In the genomic region with DNA sequence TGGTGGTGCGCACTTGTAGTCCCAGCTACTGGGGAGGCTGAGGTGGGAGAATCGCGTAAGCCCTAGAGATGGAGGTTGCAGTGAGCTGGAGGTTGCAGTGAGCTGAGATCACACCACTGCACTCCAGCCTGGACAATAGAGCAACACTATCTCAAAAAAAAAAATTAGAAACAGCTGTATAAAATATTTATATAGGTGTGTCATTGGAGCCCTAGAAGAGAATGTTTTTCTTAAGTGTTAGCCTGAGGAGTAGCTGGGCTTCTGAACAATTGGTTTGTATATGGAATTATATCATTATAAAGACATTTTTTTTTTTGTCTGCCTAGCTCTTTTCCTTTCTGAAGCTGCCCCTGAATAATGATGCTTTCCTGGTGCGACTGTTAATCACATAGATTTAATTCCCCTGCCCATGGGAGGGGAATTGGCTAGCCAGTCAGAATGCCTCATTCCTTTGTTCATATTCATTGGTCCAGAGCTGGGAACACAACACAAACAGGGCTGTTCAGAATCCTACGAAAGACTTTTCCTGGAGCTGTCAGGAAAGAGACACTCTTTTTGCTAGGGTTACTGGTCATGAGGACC, we compare ENCODE assay signal across 20 cellular contexts. TPM values are rescaled to one million over a fixed set of nuclear protein-coding genes. Genes with fewer than 3 reads are reported as not detected.
A peak's percentile ranks its signal among the peaks of the same experiment; 100 is the strongest.
DNase-seq lines count a peak whose midpoint lies in the region; ATAC-seq and TF ChIP-seq lines count a peak whose summit lies in the region.
"Had no signal": no experiment of that assay in that cellular context is flagged by ENCODE, and none has a peak within 500 bp of the region (broad histone marks: within the 10 kb centered on the region; RNA-seq: fewer than 3 reads in every experiment).

No MANE protein-coding gene starts in this region.

- TF ChIP-seq CTCF in IMR-90 (conservative IDR thresholded peaks at IDR 0.05; ENCODE audit: low read depth, low read length) (no peak), fibroblast of lung (conservative IDR thresholded peaks at IDR 0.05 in 1 of 2, IDR thresholded peaks at IDR 0.05 in 1 of 2; ENCODE audit: low read depth in 1 of 2, low read length in 2 of 2) (no peak), psoas muscle (IDR thresholded peaks at IDR 0.05) (no peak), left ventricle myocardium inferior (IDR thresholded peaks at IDR 0.05; ENCODE audit: borderline replicate concordance) (no peak)

- H2BK120ac ChIP-seq in IMR-90 (ENCODE audit: low read depth, low read length), result no peak overlapping the region; the same call in 1 of the 2 replicates

- no CpG with 5 or more reads among the region's 5 CpGs for WGBS in IMR-90 (ENCODE audit: extremely low coverage in 2 of 2, insufficient read length in 1 of 2), 2 experiments
- 80 to 89% (median 86%) methylated on average over 5 of the region's 5 CpGs for WGBS in psoas muscle, 3 donors

- H2BK15ac ChIP-seq in IMR-90 (ENCODE audit: low read depth, low read length), result no peak overlapping the region

- no peak overlapping the region for H3K56ac ChIP-seq in IMR-90 (ENCODE audit: extremely low read depth, insufficient read depth, low read length)

- H3K36me3 ChIP-seq in IMR-90 (ENCODE audit: control insufficient read depth, insufficient read depth, low read length) (no peaks in the 10 kb centered on the region), fibroblast of lung (ENCODE audit: control insufficient read depth, insufficient read depth, low read length) (no peaks in the 10 kb centered on the region), psoas muscle (ENCODE audit: insufficient read depth in 1 of 2, low read depth in 1 of 2) (peaks cover 0 to 4% of the 10 kb centered on the region in 2 donors), left ventricle myocardium inferior (no peaks in the 10 kb centered on the region)

- H3K9ac ChIP-seq in IMR-90 (ENCODE audit: low read depth, low read length) (no peak overlapping the region), fibroblast of lung (ENCODE audit: insufficient read depth, low read length) (no peak overlapping the region)

- H3K79me1 ChIP-seq in IMR-90 (ENCODE audit: low read depth in 1 of 2, low read length in 2 of 2), result no peaks in the 10 kb centered on the region

- CTCF ChIA-PET in IMR-90 (lab: Yijun Ruan, JAX), result no interaction called here

- TF ChIP-seq RAD21 in IMR-90 (IDR thresholded peaks at IDR 0.05; ENCODE audit: low read length), result no peak

- DNase-seq in NCI-H748 (lab: John Stamatoyannopoulos, UW; ENCODE audit: unreplicated experiment), result peak; percentile 7
- no peak for DNase-seq in NCI-H748 treated with DMSO at 0.1 percent for 48 hours (lab: John Stamatoyannopoulos, UW)
- DNase-seq in IMR-90, result peak; percentile 53
- peak in 1 of 2 donors; percentile 37 for DNase-seq in fibroblast of lung (ENCODE audit: low read depth in 2 of 2)
- DNase-seq in psoas muscle, result no peak
- no peak for DNase-seq in left ventricle myocardium inferior
- no peak for DNase-seq in NCI-H1105 treated with DMSO at 0.1 percent for 48 hours (lab: John Stamatoyannopoulos, UW)
- DNase-seq: Caco-2; CD4-positive, alpha-beta T cell; Karpas-422; MM.1S; NCI-H1092 treated with DMSO at 0.1 percent for 48 hours; NCI-H2081; NCI-H2171 treated with DMSO at 0.1 percent for 48 hours; NCI-H446 treated with DMSO at 0.1 percent for 48 hours; NCI-H774; RPMI8226; SIG-M5 had no signal

- in situ Hi-C loops in IMR-90 (cut with MboI; ENCODE audit: low sequenced_read_pairs), result no loop called here

- H3K4me1 ChIP-seq in IMR-90 (ENCODE audit: control insufficient read depth, insufficient read depth, low read length) (peaks cover 4% of the 10 kb centered on the region; the same call in 1 of the 2 replicates), fibroblast of lung (ENCODE audit: control insufficient read depth, extremely low read depth, insufficient read depth, low read length) (peaks cover 3% of the 10 kb centered on the region), psoas muscle (peaks cover 12% of the 10 kb centered on the region), left ventricle myocardium inferior (no peaks in the 10 kb centered on the region)

- no peak for TF ChIP-seq POLR2A in IMR-90 (IDR thresholded peaks at IDR 0.05; ENCODE audit: low read depth, low read length)

- no peaks in the 10 kb centered on the region for H3K79me2 ChIP-seq in fibroblast of lung (ENCODE audit: control insufficient read depth, insufficient read depth, low read length)

- H3K18ac ChIP-seq in IMR-90 (ENCODE audit: low read depth, low read length), result peak overlapping the region; percentile 57; the same call in 1 of the 2 replicates

- H4K20me1 ChIP-seq in IMR-90 (ENCODE audit: insufficient read depth, low read length), result no peaks in the 10 kb centered on the region
- H4K20me1 ChIP-seq in fibroblast of lung (ENCODE audit: control insufficient read depth, extremely low read depth, insufficient read depth, low read length), result no peaks in the 10 kb centered on the region

- dilution Hi-C loops in IMR-90 (cut with HindIII; ENCODE audit: low sequenced_read_pairs, unreplicated experiment), result no loop called here

- H2AFZ ChIP-seq in IMR-90 (replicated peaks; ENCODE audit: low read length, poor library complexity) (peak overlapping the region; percentile 81), fibroblast of lung (ENCODE audit: low read length) (peak overlapping the region; percentile 47)

- POLR2A ChIA-PET in IMR-90 (lab: Charles Lee; ENCODE audit: unreplicated experiment), result interaction anchor here (0.6 kb wide), 1 partner anchor 26 kb away, joined by 12 read pairs; no protein-coding TSS in a partner anchor

- no TSS peak for BruUV-seq in IMR-90 (replicated peaks; lab: Mats Ljungman, UMichigan)

- H3K4me2 ChIP-seq in IMR-90 (ENCODE audit: low read depth, low read length) (no peak overlapping the region; the same call in 1 of the 2 replicates), fibroblast of lung (ENCODE audit: extremely low read depth, insufficient read depth, low read length) (no peak overlapping the region)

- H4K8ac ChIP-seq in IMR-90 (ENCODE audit: low read depth in 2 of 2, low read length in 2 of 2), result peak overlapping the region in 1 of 2 experiments; percentile 41; a peak in 2 of 4 replicates

- no peak overlapping the region for H4K5ac ChIP-seq in IMR-90 (ENCODE audit: low read depth, low read length)

- intact Hi-C loops in IMR-90 (cut with micrococcal nuclease), result no loop called here
- intact Hi-C loops in psoas muscle (cut with DNase I), result no loop called here
- intact Hi-C loops in left ventricle myocardium inferior (cut with micrococcal nuclease), result no loop called here

- no peak overlapping the region for H3K4ac ChIP-seq in IMR-90 (ENCODE audit: low read depth, low read length)

- H3K4me3 ChIP-seq in IMR-90 (ENCODE audit: insufficient read depth, low read depth, low read length) (no peak overlapping the region), fibroblast of lung (replicated peaks in 1 of 4; ENCODE audit: control extremely low read depth in 1 of 4, insufficient read depth in 1 of 4, low read depth in 3 of 4, low read length in 4 of 4) (no peak overlapping the region), psoas muscle (no peak overlapping the region), left ventricle myocardium inferior (no peak overlapping the region)

- H3K27ac ChIP-seq in IMR-90 (ENCODE audit: insufficient read depth, low read length), result no peak overlapping the region
- no peak overlapping the region for H3K27ac ChIP-seq in fibroblast of lung (ENCODE audit: insufficient read depth, low read length)
- H3K27ac ChIP-seq in psoas muscle, result peak overlapping the region; percentile 78
- no peak overlapping the region for H3K27ac ChIP-seq in left ventricle myocardium inferior (replicated peaks)
- H3K27ac ChIP-seq: 22Rv1 had no signal

- no peak overlapping the region for H2BK5ac ChIP-seq in IMR-90 (ENCODE audit: low read depth, low read length, poor library complexity, severe bottlenecking)

- no peak overlapping the region for H3K23ac ChIP-seq in IMR-90 (ENCODE audit: low read depth, low read length)

- H2AK9ac ChIP-seq in IMR-90 (replicated peaks; ENCODE audit: low read depth, low read length, poor library complexity), result no peak overlapping the region

- no peak overlapping the region for H2AK5ac ChIP-seq in IMR-90 (ENCODE audit: low read depth, low read length)

- no peak overlapping the region for H2BK20ac ChIP-seq in IMR-90 (ENCODE audit: low read depth, low read length)

- 0 out of 2 replicates have a peak overlapping the region, but pooled peaks have one; percentile 38 for H4K91ac ChIP-seq in IMR-90 (ENCODE audit: insufficient read depth, low read depth, low read length)

- H3K9me3 ChIP-seq in IMR-90 (ENCODE audit: control insufficient read depth, insufficient read depth, low read length) (no peaks in the 10 kb centered on the region), fibroblast of lung (ENCODE audit: control insufficient read depth, insufficient read depth, low read depth, low read length) (no peaks in the 10 kb centered on the region), psoas muscle (no peaks in the 10 kb centered on the region), left ventricle myocardium inferior (replicated peaks) (no peaks in the 10 kb centered on the region)
- H3K9me3 ChIP-seq: Caco-2 had no signal

- no peaks in the 10 kb centered on the region for H3K9me1 ChIP-seq in IMR-90 (ENCODE audit: insufficient read depth, low read length)

- no peaks in the 10 kb centered on the region for H3K27me3 ChIP-seq in IMR-90 (ENCODE audit: control insufficient read depth, insufficient read depth, low read length)
- H3K27me3 ChIP-seq in fibroblast of lung (ENCODE audit: control insufficient read depth, insufficient read depth, low read length), result no peaks in the 10 kb centered on the region
- no peaks in the 10 kb centered on the region for H3K27me3 ChIP-seq in psoas muscle (ENCODE audit: insufficient read depth in 3 of 3, low read length in 2 of 3)
- no peaks in the 10 kb centered on the region for H3K27me3 ChIP-seq in left ventricle myocardium inferior (ENCODE audit: low read depth)

- ATAC-seq in IMR-90 (ENCODE audit: low read depth) (peak; percentile 71), psoas muscle (no peak), GM18909 (IDR thresholded peaks at IDR 0.05; ENCODE audit: poor library complexity, unreplicated experiment) (no peak)

- 0 out of 2 replicates have a peak overlapping the region, but pooled peaks have one; percentile 31 for H3K14ac ChIP-seq in IMR-90 (replicated peaks; ENCODE audit: low read depth, low read length)

RNA-seq across cellular contexts. Expression of a gene that starts 13.9 kb away (rescaled TPM):
- total RNA-seq in IMR-90 (2012; rRNA removed), result 0.28 and 0.36 TPM in 2 replicates
- polyA plus RNA-seq in IMR-90 (2012; rRNA removed), result 0.21 and 0.22 TPM in 2 replicates
- 0.05 TPM in 2 replicates for polyA plus RNA-seq in IMR-90 (2012; cell fraction: cytosol; rRNA removed)
- polyA plus RNA-seq in IMR-90 (2012; cell fraction: nucleus; rRNA removed; ENCODE audit: low replicate concordance), result 0.40 and 0.83 TPM in 2 replicates
- total RNA-seq in fibroblast of lung, result 0.26 and 0.66 TPM in 2 replicates
- polyA plus RNA-seq in fibroblast of lung, result 0.17 and 0.21 TPM in 2 replicates
- polyA plus RNA-seq in fibroblast of lung (2012), result 0.14 and 0.40 TPM in 2 replicates
- 0.22 TPM in 1 of 2 replicates, not detected in the other for polyA minus RNA-seq in fibroblast of lung (ENCODE audit: low replicate concordance)
- 1 to 10 TPM in 1 of 4 donors, under 1 TPM in 3; 0.61 to 2.3 (median 0.71) TPM for total RNA-seq in psoas muscle
- polyA plus RNA-seq in psoas muscle, result 1 to 10 TPM in 1 of 3 donors, under 1 TPM in 2; 0.23 to 2.0 (median 0.48) TPM
- 0.22 TPM for total RNA-seq in left ventricle myocardium inferior

RNA-seq across cellular contexts. Expression of a gene that starts 36.5 kb away (rescaled TPM):
- 7.0 and 17.2 TPM in 2 replicates for total RNA-seq in IMR-90 (2012; rRNA removed)
- 9.1 and 10.2 TPM in 2 replicates for polyA plus RNA-seq in IMR-90 (2012; rRNA removed)
- polyA plus RNA-seq in IMR-90 (2012; cell fraction: cytosol; rRNA removed), result 2.7 and 5.5 TPM in 2 replicates
- polyA plus RNA-seq in IMR-90 (2012; cell fraction: nucleus; rRNA removed; ENCODE audit: low replicate concordance), result 1.3 and 11.4 TPM in 2 replicates
- total RNA-seq in fibroblast of lung, result 22.6 TPM in 2 replicates
- polyA plus RNA-seq in fibroblast of lung, result 16.7 and 19.4 TPM in 2 replicates
- polyA plus RNA-seq in fibroblast of lung (2012), result 12.9 and 15.5 TPM in 2 replicates
- polyA minus RNA-seq in fibroblast of lung (ENCODE audit: low replicate concordance), result 5.2 and 11.2 TPM in 2 replicates
- 100 to 1,000 TPM; 108 to 179 (median 133) TPM for total RNA-seq in psoas muscle
- polyA plus RNA-seq in psoas muscle, result 100 to 1,000 TPM in 2 of 3 donors, 10 to 100 TPM in 1; 52.8 to 167 (median 112) TPM
- total RNA-seq in left ventricle myocardium inferior, result 41.0 TPM

RNA-seq across cellular contexts. Expression of a gene that starts 36.6 kb away (rescaled TPM):
- total RNA-seq in IMR-90 (2012; rRNA removed) (40.1 and 41.1 TPM in 2 replicates), fibroblast of lung (43.7 and 43.9 TPM in 2 replicates), psoas muscle (10 to 100 TPM; 25.9 to 59.4 (median 39.4) TPM), left ventricle myocardium inferior (39.6 TPM)
- polyA plus RNA-seq in IMR-90 (2012; rRNA removed) (17.3 and 18.9 TPM in 2 replicates), fibroblast of lung (26.4 and 31.3 TPM in 2 replicates), psoas muscle (10 to 100 TPM; 12.7 to 43.9 (median 12.8) TPM)
- 7.5 and 11.5 TPM in 2 replicates for polyA plus RNA-seq in IMR-90 (2012; cell fraction: cytosol; rRNA removed)
- 9.7 and 24.9 TPM in 2 replicates for polyA plus RNA-seq in IMR-90 (2012; cell fraction: nucleus; rRNA removed; ENCODE audit: low replicate concordance)
- polyA plus RNA-seq in fibroblast of lung (2012), result 21.8 and 23.4 TPM in 2 replicates
- polyA minus RNA-seq in fibroblast of lung (ENCODE audit: low replicate concordance), result 15.9 and 19.0 TPM in 2 replicates

Comparison
In these comparisons a context has a peak if more than half of its experiments do, and no peak if none do; other contexts are left out.
1. DNase-seq: peak in NCI-H748 (single experiment) and IMR-90 (single experiment); none in NCI-H748 treated with DMSO at 0.1 percent for 48 hours (single experiment), psoas muscle (0 of 2), left ventricle myocardium inferior (single experiment) and NCI-H1105 treated with DMSO at 0.1 percent for 48 hours (single experiment).